1 cellular context compared by ENCODE assay signal in genomic region chr7:1725766-1726630, GRCh38.
TF ChIP-seq lines count a peak whose summit lies in the region.

No MANE protein-coding gene starts in this region.

TF ChIP-seq in HepG2, 621 proteins besides CTCF, POLR2A, EP300 and RAD21 (continued from another document):
- no peak for TF ChIP-seq KIAA2018 (CRISPR knock-in tag; IDR thresholded peaks at IDR 0.05; ENCODE audit: borderline replicate concordance)
- TF ChIP-seq ZNF34 (CRISPR knock-in tag; IDR thresholded peaks at IDR 0.05; ENCODE audit: borderline replicate concordance), result no peak
- TF ChIP-seq ZFP36 (IDR thresholded peaks at IDR 0.05; ENCODE audit: borderline replicate concordance, low read depth, low read length, partially characterized antibody), result no peak
- TF ChIP-seq, protein P1, sequence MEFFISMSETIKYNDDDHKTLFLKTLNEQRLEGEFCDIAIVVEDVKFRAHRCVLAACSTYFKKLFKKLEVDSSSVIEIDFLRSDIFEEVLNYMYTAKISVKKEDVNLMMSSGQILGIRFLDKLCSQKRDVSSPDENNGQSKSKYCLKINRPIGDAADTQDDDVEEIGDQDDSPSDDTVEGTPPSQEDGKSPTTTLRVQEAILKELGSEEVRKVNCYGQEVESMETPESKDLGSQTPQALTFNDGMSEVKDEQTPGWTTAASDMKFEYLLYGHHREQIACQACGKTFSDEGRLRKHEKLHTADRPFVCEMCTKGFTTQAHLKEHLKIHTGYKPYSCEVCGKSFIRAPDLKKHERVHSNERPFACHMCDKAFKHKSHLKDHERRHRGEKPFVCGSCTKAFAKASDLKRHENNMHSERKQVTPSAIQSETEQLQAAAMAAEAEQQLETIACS (CRISPR knock-in tag; IDR thresholded peaks at IDR 0.05), result no peak
- TF ChIP-seq ZFP41 (CRISPR knock-in tag; IDR thresholded peaks at IDR 0.05; ENCODE audit: borderline replicate concordance), result no peak
- no peak for TF ChIP-seq SALL2 (CRISPR knock-in tag; IDR thresholded peaks at IDR 0.05)
- no peak for TF ChIP-seq SOX5 (CRISPR knock-in tag; IDR thresholded peaks at IDR 0.05; ENCODE audit: borderline replicate concordance)
- no peak for TF ChIP-seq HMG20A (CRISPR knock-in tag; IDR thresholded peaks at IDR 0.05; ENCODE audit: borderline replicate concordance)
- TF ChIP-seq HDAC6 (IDR thresholded peaks at IDR 0.05; ENCODE audit: low read depth, low read length), result no peak
- TF ChIP-seq ZNF564 (CRISPR knock-in tag; IDR thresholded peaks at IDR 0.05), result no peak
